Comparison of ENCODE assay signal across 8 cellular contexts in genomic region chr17:14301761-14302401, GRCh38. TPM values are rescaled to one million over a fixed set of nuclear protein-coding genes. Genes with fewer than 3 reads are reported as not detected.
DNase-seq lines count a peak whose midpoint lies in the region; ATAC-seq and TF ChIP-seq lines count a peak whose summit lies in the region.

No MANE protein-coding gene starts in this region.

- H3K9me3 ChIP-seq in CD8-positive, alpha-beta T cell (ENCODE audit: low read length): no peaks in the 10 kb centered on the region
- H3K9me3 ChIP-seq in mononuclear cell (ENCODE audit: low read depth, low read length) (no peaks in the 10 kb centered on the region), stomach (no peaks in the 10 kb centered on the region)

- H3K27ac ChIP-seq in CD8-positive, alpha-beta T cell (ENCODE audit: low read depth, low read length): peak overlapping the region; percentile 88
- peak overlapping the region; percentile 78 to 87 (median 82) for H3K27ac ChIP-seq in stomach

- no peaks in the 10 kb centered on the region for H3K9me3 Mint-ChIP-seq in CD8-positive, alpha-beta T cell
- no peaks in the 10 kb centered on the region for H3K9me3 Mint-ChIP-seq in dendritic cell treated with granulocyte-macrophage colony-stimulating factor and Interleukin-4, amounts not matched to agents 40 ng/mL and 50 ng/mL, for 4 days

- H3K4me3 Mint-ChIP-seq in CD8-positive, alpha-beta T cell: peak overlapping the region; percentile 97
- peak overlapping the region; percentile 85 for H3K4me3 Mint-ChIP-seq in dendritic cell treated with granulocyte-macrophage colony-stimulating factor and Interleukin-4, amounts not matched to agents 40 ng/mL and 50 ng/mL, for 4 days

- peaks cover 51% of the 10 kb centered on the region for H3K4me1 ChIP-seq in CD8-positive, alpha-beta T cell (ENCODE audit: insufficient read depth, low read length)
- H3K4me1 ChIP-seq in mononuclear cell (ENCODE audit: insufficient read depth, low read length) (peaks cover 69% of the 10 kb centered on the region), stomach (peaks cover 54 to 80% (median 65%) of the 10 kb centered on the region in 4 donors)

- H3K4me3 ChIP-seq in CD8-positive, alpha-beta T cell (ENCODE audit: low read depth, low read length): peak overlapping the region; percentile 80
- H3K4me3 ChIP-seq in mononuclear cell (ENCODE audit: low read length) (peak overlapping the region; percentile 56), stomach (peak overlapping the region; percentile 55 to 78 (median 68))

- peak; percentile 22 to 81 (median 55) for DNase-seq in CD8-positive, alpha-beta T cell
- peak; percentile 48 for DNase-seq in stomach
- no peak for DNase-seq in DMS153 (lab: John Stamatoyannopoulos, UW)

- no peak for TF ChIP-seq EP300 in stomach (IDR thresholded peaks at IDR 0.05)

- H3K4me1 Mint-ChIP-seq in CD8-positive, alpha-beta T cell (ENCODE audit: low read depth): peaks cover 59% of the 10 kb centered on the region
- H3K4me1 Mint-ChIP-seq in dendritic cell treated with granulocyte-macrophage colony-stimulating factor and Interleukin-4, amounts not matched to agents 40 ng/mL and 50 ng/mL, for 4 days (ENCODE audit: low read depth): peaks cover 62% of the 10 kb centered on the region

- peaks cover 17% of the 10 kb centered on the region for H3K36me3 Mint-ChIP-seq in CD8-positive, alpha-beta T cell
- peaks cover 7% of the 10 kb centered on the region for H3K36me3 Mint-ChIP-seq in dendritic cell treated with granulocyte-macrophage colony-stimulating factor and Interleukin-4, amounts not matched to agents 40 ng/mL and 50 ng/mL, for 4 days (ENCODE audit: low read depth)

- CTCF ChIA-PET in CD8-positive, alpha-beta T cell (lab: Charles Lee): interaction anchor here (0.6 to 4.0 kb wide), 35 partner anchors 8 to 708 kb away, joined by 3 to 23 read pairs (median 5); no protein-coding TSS in a partner anchor

- TF ChIP-seq CTCF in CD8-positive, alpha-beta T cell (IDR thresholded peaks at IDR 0.05): no peak
- TF ChIP-seq CTCF in stomach (IDR thresholded peaks at IDR 0.05): no peak

- ATAC-seq in CD8-positive, alpha-beta T cell: no peak
- peak; percentile 20 for ATAC-seq in HG03097 (IDR thresholded peaks at IDR 0.05; ENCODE audit: low FRiP score, unreplicated experiment)
- peak; percentile 7 for ATAC-seq in activated CD4-positive, CD25-positive, alpha-beta regulatory T cell treated with anti-CD3 and anti-CD28 coated beads, Interleukin-2, amount 50 U/mL, for 24 hours
- ATAC-seq in GM21717 (IDR thresholded peaks at IDR 0.05; ENCODE audit: unreplicated experiment): no peak

- H3K27ac Mint-ChIP-seq in CD8-positive, alpha-beta T cell: peak overlapping the region; percentile 96
- H3K27ac Mint-ChIP-seq in dendritic cell treated with granulocyte-macrophage colony-stimulating factor and Interleukin-4, amounts not matched to agents 40 ng/mL and 50 ng/mL, for 4 days: peak overlapping the region; percentile 77

- POLR2A ChIA-PET in CD8-positive, alpha-beta T cell (lab: Charles Lee): interaction anchor here (0.9 to 5.2 kb wide), 19 partner anchors 11 to 1284 kb away, joined by 3 to 74 read pairs (median 5); partner anchors contain the start of genes COX10 and ELAC2

- TF ChIP-seq POLR2A in stomach (IDR thresholded peaks at IDR 0.05): no peak

- WGBS in stomach, 5 donors: 1 to 2% (median 1%) methylated on average over 21 to 56 of the region's 56 CpGs

- H3K36me3 ChIP-seq in CD8-positive, alpha-beta T cell (ENCODE audit: insufficient read depth, low read length): no peaks in the 10 kb centered on the region
- no peaks in the 10 kb centered on the region for H3K36me3 ChIP-seq in stomach

- H3K27me3 ChIP-seq in CD8-positive, alpha-beta T cell (ENCODE audit: insufficient read depth, low read length): peaks cover 17% of the 10 kb centered on the region
- H3K27me3 ChIP-seq in mononuclear cell (ENCODE audit: insufficient read depth, low read length) (peaks cover 44% of the 10 kb centered on the region), stomach (peaks cover 19 to 100% (median 71%) of the 10 kb centered on the region in 3 donors)

- intact Hi-C loops in CD8-positive, alpha-beta T cell (cut with DNase I, micrococcal nuclease): loop anchor here (1.0 to 10.0 kb wide), 13 partner anchors 99 to 1285 kb away; partner anchors contain the start of genes COX10 (in 2 of the 2) and ELAC2 (in 2 of the 2)
- intact Hi-C loops in dendritic cell treated with granulocyte-macrophage colony-stimulating factor and Interleukin-4, amounts not matched to agents 40 ng/mL and 50 ng/mL, for 4 days (cut with micrococcal nuclease): loop anchor here (2.0 to 10.0 kb wide), 8 partner anchors 51 to 705 kb away; partner anchors contain the start of gene COX10
- intact Hi-C loops in stomach (cut with DNase I; ENCODE audit: low total_unique reads): loop anchor here (5.0 kb wide), 1 partner anchor 705 kb away; no protein-coding TSS in a partner anchor

- peaks cover 20% of the 10 kb centered on the region for H3K27me3 Mint-ChIP-seq in CD8-positive, alpha-beta T cell (ENCODE audit: low read depth)
- H3K27me3 Mint-ChIP-seq in dendritic cell treated with granulocyte-macrophage colony-stimulating factor and Interleukin-4, amounts not matched to agents 40 ng/mL and 50 ng/mL, for 4 days: peaks cover 53% of the 10 kb centered on the region

RNA-seq across cellular contexts. Expression of gene HS3ST3B1, which starts 1.0 kb away (rescaled TPM):
- 1 to 10 TPM; 8.1 to 8.4 TPM for total RNA-seq in CD8-positive, alpha-beta T cell
- 10.4 TPM for total RNA-seq in mononuclear cell
- 1 to 10 TPM in 3 of 5 donors, not detected in 2; 1.7 to 3.6 (median 2.6) TPM for total RNA-seq in stomach
- 1 to 10 TPM in 2 of 3 donors, under 1 TPM in 1; 0.81 to 1.5 (median 1.2) TPM for polyA plus RNA-seq in stomach

Comparison
In these comparisons a context has a peak if more than half of its experiments do, and no peak if none do; other contexts are left out.
1. ATAC-seq: peak in HG03097 (single experiment) and activated CD4-positive, CD25-positive, alpha-beta regulatory T cell treated with anti-CD3 and anti-CD28 coated beads, Interleukin-2, amount 50 U/mL, for 24 hours (2 of 2); none in CD8-positive, alpha-beta T cell (single experiment) and GM21717 (single experiment).
2. Peak in every context shown above with its lines, with median percentiles within 50 percentile points of each other: H3K4me3 ChIP-seq.